Comparison of ENCODE assay signal across 8 cellular contexts in the genomic region with DNA sequence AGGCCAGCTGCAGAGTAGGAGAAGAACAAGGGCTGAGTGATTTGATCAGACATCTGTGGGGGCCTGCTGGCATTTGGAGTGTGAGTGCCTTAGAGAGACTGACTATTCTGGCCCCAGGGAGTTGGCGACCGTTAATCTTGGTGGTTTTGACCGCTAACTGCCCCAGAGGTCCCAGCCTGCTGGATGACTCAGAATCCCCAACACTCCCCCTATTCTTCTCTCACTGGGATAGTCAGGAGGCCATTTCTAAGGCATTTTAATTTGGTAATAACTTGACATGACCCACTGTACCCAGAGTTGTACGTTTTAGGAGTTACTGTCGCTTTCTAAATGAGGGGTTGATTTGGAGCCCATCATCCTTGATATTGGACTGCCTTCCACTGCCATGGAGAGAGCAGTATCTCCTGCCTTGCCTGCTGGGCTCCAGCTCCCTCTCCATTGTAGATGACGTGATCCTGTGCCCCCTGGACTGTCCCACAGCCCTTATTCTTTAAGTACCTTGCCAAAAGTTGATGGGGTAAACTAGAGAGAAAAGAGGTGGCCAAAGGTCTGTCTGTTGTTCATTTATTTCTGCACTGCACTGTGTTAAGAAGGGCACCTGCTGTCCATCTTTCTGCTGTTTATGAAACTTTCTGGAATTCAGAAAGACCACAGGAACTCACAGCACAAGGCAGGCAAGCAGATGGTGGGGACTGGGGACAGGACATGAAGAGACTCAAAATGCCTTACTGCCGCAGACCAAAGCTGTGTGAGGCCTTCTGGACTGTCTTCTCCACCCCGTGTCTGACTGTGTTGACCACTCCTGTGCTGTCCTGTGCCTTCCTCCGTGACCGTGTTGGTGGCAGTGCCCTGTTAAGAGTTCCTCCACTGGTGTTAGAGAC.
DNase-seq lines count a peak whose midpoint lies in the region; ATAC-seq and TF ChIP-seq lines count a peak whose summit lies in the region.

No MANE protein-coding gene starts in this region.

- in situ Hi-C loops in G401 (cut with HindIII; ENCODE audit: low sequenced_read_pairs), result no loop called here

- peak overlapping the region; percentile 27 to 68 for H3K27ac ChIP-seq in breast epithelium

- no peak for TF ChIP-seq POLR2A in breast epithelium (IDR thresholded peaks at IDR 0.05)

- intact Hi-C loops in breast epithelium (cut with DNase I; ENCODE audit: low total_unique reads), result no loop called here

- peaks cover 0 to 9% of the 10 kb centered on the region in 2 donors for H3K4me1 ChIP-seq in breast epithelium

- no peak for TF ChIP-seq CTCF in breast epithelium (IDR thresholded peaks at IDR 0.05)

- peak; percentile 6 for DNase-seq in G401 (ENCODE audit: low spot score)
- peak; percentile 16 to 63 for DNase-seq in NCI-H526 (lab: John Stamatoyannopoulos, UW)
- no peak for DNase-seq in breast epithelium (ENCODE audit: low spot score in 2 of 2)
- DNase-seq in myocyte (ENCODE audit: low read depth), result peak; percentile 98
- DNase-seq in T-helper 1 cell, result no peak
- no peak for DNase-seq in cerebellar cortex (ENCODE audit: low spot score)
- no peak for DNase-seq in stimulated activated CD4-positive, alpha-beta T cell treated with anti-CD3 and anti-CD28 coated beads, Interleukin-4, amount 100 ng/mL, for 1 hour

- H3K4me3 ChIP-seq in breast epithelium, result no peak overlapping the region

- H3K9me3 ChIP-seq in breast epithelium, result no peaks in the 10 kb centered on the region

- H3K36me3 ChIP-seq in breast epithelium, result no peaks in the 10 kb centered on the region

- ATAC-seq in HG03342 (IDR thresholded peaks at IDR 0.05; ENCODE audit: unreplicated experiment), result no peak

- H3K27me3 ChIP-seq in breast epithelium, result no peaks in the 10 kb centered on the region

Comparison
In these comparisons a context has a peak if more than half of its experiments do, and no peak if none do; other contexts are left out.
1. DNase-seq: peak in G401 (single experiment), NCI-H526 (2 of 2) and myocyte (single experiment); none in breast epithelium (0 of 2), T-helper 1 cell (0 of 5), cerebellar cortex (single experiment) and stimulated activated CD4-positive, alpha-beta T cell treated with anti-CD3 and anti-CD28 coated beads, Interleukin-4, amount 100 ng/mL, for 1 hour (single experiment).